In genomic region chr1:169945171-169945570, GRCh38 we compare ENCODE assay signal across 24 cellular contexts. TPM values are rescaled to one million over a fixed set of nuclear protein-coding genes. Genes with fewer than 3 reads are reported as not detected.
DNase-seq lines count a peak whose midpoint lies in the region.
"Had no signal": no experiment of that assay in that cellular context is flagged by ENCODE, and none has a peak within 500 bp of the region (broad histone marks: within the 10 kb centered on the region; RNA-seq: fewer than 3 reads in every experiment).

No MANE protein-coding gene starts in this region.

- peak overlapping the region; percentile 29 for H3K18ac ChIP-seq in trophoblast cell (ENCODE audit: low read length)

- no peak overlapping the region for H3K9ac ChIP-seq in trophoblast cell (ENCODE audit: low read length)

- peak overlapping the region; percentile 76 for H2AK5ac ChIP-seq in trophoblast cell (ENCODE audit: low read length)

- no peak overlapping the region for H4K12ac ChIP-seq in trophoblast cell (ENCODE audit: low read depth, low read length)

- H3K4ac ChIP-seq in trophoblast cell (ENCODE audit: low read depth, low read length) = no peak overlapping the region

- WGBS in trophoblast cell (ENCODE audit: extremely low coverage, insufficient coverage, insufficient read length) = no CpG with 5 or more reads among the region's 5 CpGs

- H2BK12ac ChIP-seq in trophoblast cell (ENCODE audit: low read length) = peak overlapping the region; percentile 51

- H3K4me1 ChIP-seq in trophoblast cell (ENCODE audit: control insufficient read depth in 1 of 2, insufficient read depth in 2 of 2, low read length in 2 of 2) = peaks cover 8% of the 10 kb centered on the region in 2 experiments

- no peaks in the 10 kb centered on the region for H3K27me3 ChIP-seq in trophoblast cell (ENCODE audit: insufficient read depth, low read length)

- peak; percentile 34 for DNase-seq in DMS 273 (lab: John Stamatoyannopoulos, UW; ENCODE audit: unreplicated experiment)
- no peak for DNase-seq in DMS 273 treated with DMSO at 0.1 percent for 48 hours (lab: John Stamatoyannopoulos, UW)
- DNase-seq in NCI-H69 (lab: John Stamatoyannopoulos, UW) = peak; percentile 19
- DNase-seq in globus pallidus (ENCODE audit: low spot score) = peak; percentile 22
- no peak for DNase-seq in trophoblast cell
- DNase-seq in NK-92 (lab: John Stamatoyannopoulos, UW; ENCODE audit: unreplicated experiment) = no peak
- DNase-seq in NCI-H146 treated with DMSO at 0.1 percent for 48 hours (lab: John Stamatoyannopoulos, UW; ENCODE audit: unreplicated experiment) = no peak
- no peak for DNase-seq in stimulated activated CD4-positive, alpha-beta T cell treated with anti-CD3 and anti-CD28 coated beads, Interleukin-2, amount 100 ng/mL, for 48 hours
- DNase-seq: activated CD4-positive, alpha-beta T cell treated with anti-CD3 and anti-CD28 coated beads for 48 hours; activated T-cell treated with anti-CD3 and anti-CD28 coated beads, Interleukin-2, amount 50 U/mL, for 4 hours; cerebellar nuclear complex; effector CD4-positive, alpha-beta T cell; KG1; MM.1S; naive thymus-derived CD4-positive, alpha-beta T cell; NCI-H1417; NCI-H2081 treated with DMSO at 0.1 percent for 48 hours; NCI-H226; NCI-H748 treated with DMSO at 0.1 percent for 48 hours; RPMI8226; stimulated activated naive CD4-positive, alpha-beta T cell had no signal

- H3K4me2 ChIP-seq in trophoblast cell (ENCODE audit: low read length) = no peak overlapping the region

- H2BK120ac ChIP-seq in trophoblast cell (ENCODE audit: insufficient read depth, low read length, poor library complexity) = peak overlapping the region; percentile 81

- peaks cover 3% of the 10 kb centered on the region for H3K79me2 ChIP-seq in trophoblast cell (ENCODE audit: control insufficient read depth, insufficient read depth, low read length, poor library complexity)

- H3K27ac ChIP-seq in trophoblast cell (ENCODE audit: low read depth, low read length) = no peak overlapping the region
- H3K27ac ChIP-seq: 22Rv1, epithelial cell of prostate, thoracic aorta had no signal

- H4K91ac ChIP-seq in trophoblast cell (ENCODE audit: low read depth, low read length) = peak overlapping the region; percentile 96

- H3K79me1 ChIP-seq in trophoblast cell (ENCODE audit: low read length) = peaks cover 19% of the 10 kb centered on the region

- no peak overlapping the region for H3K4me3 ChIP-seq in trophoblast cell (ENCODE audit: low read depth, low read length)
- H3K4me3 ChIP-seq: thoracic aorta had no signal

- H2BK5ac ChIP-seq in trophoblast cell (ENCODE audit: low read depth, low read length, poor library complexity) = peak overlapping the region; percentile 59

- peaks cover 11 to 13% of the 10 kb centered on the region in 2 experiments for H3K36me3 ChIP-seq in trophoblast cell (ENCODE audit: control insufficient read depth in 1 of 2, insufficient read depth in 2 of 2, low read length in 2 of 2)

- H3K23ac ChIP-seq in trophoblast cell (ENCODE audit: low read length) = no peak overlapping the region

- peak overlapping the region; percentile 42 for H4K8ac ChIP-seq in trophoblast cell (ENCODE audit: low read depth, low read length)

- H3K9me3 ChIP-seq in trophoblast cell (ENCODE audit: insufficient read depth, low read depth, low read length) = peaks cover 1% of the 10 kb centered on the region
- H3K9me3 ChIP-seq: thoracic aorta had no signal

- H2AFZ ChIP-seq in trophoblast cell (ENCODE audit: insufficient read depth, low read length, poor library complexity) = no peak overlapping the region

- peak overlapping the region; percentile 39 for H3K14ac ChIP-seq in trophoblast cell (ENCODE audit: low read length)

RNA-seq across cellular contexts. Expression of gene SCYL3, which starts 51.5 kb away (rescaled TPM):
- 13.1 and 13.4 TPM in 2 replicates for polyA plus RNA-seq in trophoblast cell (2013)

Comparison
In these comparisons a context has a peak if more than half of its experiments do, and no peak if none do; other contexts are left out.
1. DNase-seq: peak in DMS 273 (single experiment), NCI-H69 (single experiment) and globus pallidus (single experiment); none in DMS 273 treated with DMSO at 0.1 percent for 48 hours (single experiment), trophoblast cell (0 of 2), NK-92 (single experiment), NCI-H146 treated with DMSO at 0.1 percent for 48 hours (single experiment) and stimulated activated CD4-positive, alpha-beta T cell treated with anti-CD3 and anti-CD28 coated beads, Interleukin-2, amount 100 ng/mL, for 48 hours (0 of 2).